ENCODE assay signal across 30 cellular contexts in the genomic region with DNA sequence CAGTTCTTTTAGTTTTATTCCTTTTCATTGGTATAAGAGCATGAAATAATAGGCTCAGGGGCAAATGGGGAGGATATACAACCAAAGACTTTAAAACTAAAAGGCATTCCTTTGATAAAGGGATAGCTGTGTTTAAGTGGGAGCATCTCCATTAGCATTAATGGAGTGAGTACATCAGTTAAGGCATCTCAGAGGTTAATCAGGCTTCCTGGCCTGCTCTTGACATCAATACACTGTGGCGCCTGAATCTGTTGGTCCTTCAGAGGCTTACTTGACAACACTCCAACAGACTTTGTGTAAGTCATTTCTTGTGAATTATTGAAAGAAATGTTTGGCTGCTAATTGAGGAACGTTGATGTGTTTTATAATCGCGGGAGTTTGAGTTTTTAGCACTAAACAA.
"Had no signal": no experiment of that assay in that cellular context is flagged by ENCODE, and none has a peak within 500 bp of the region (broad histone marks: within the 10 kb centered on the region; RNA-seq: fewer than 3 reads in every experiment).

No MANE protein-coding gene starts in this region.

- H3K9me3 ChIP-seq: adrenal gland, body of pancreas, gastroesophageal sphincter, left lung, lower lobe of right lung, mucosa of descending colon, neutrophil, sigmoid colon, stomach, tibial artery had no signal

- H3K4me1 ChIP-seq: adrenal gland, body of pancreas, gastroesophageal sphincter, left lung, lower lobe of right lung, sigmoid colon, stomach had no signal

- H3K36me3 ChIP-seq: adrenal gland, left lung, tibial artery, WERI-Rb-1 had no signal

- H3K27ac ChIP-seq: adrenal gland, body of pancreas, coronary artery, dorsolateral prefrontal cortex, gastroesophageal sphincter, left lung, lower lobe of right lung, neutrophil, sigmoid colon, stomach, tibial artery, WERI-Rb-1 had no signal

- FAIRE-seq: small intestine had no signal

- H3K27me3 ChIP-seq: adrenal gland, body of pancreas, dorsolateral prefrontal cortex, gastroesophageal sphincter, left lung, neutrophil, sigmoid colon, stomach, tibial artery had no signal

- H3K4me3 ChIP-seq: adrenal gland, body of pancreas, coronary artery, dorsolateral prefrontal cortex, gastroesophageal sphincter, left lung, lower lobe of right lung, mucosa of descending colon, sigmoid colon, stomach, tibial artery had no signal

- DNase-seq: activated CD4-positive, alpha-beta memory T cell treated with anti-CD3 and anti-CD28 coated beads for 36 hours; activated CD4-positive, alpha-beta T cell treated with anti-CD3 and anti-CD28 coated beads, Interleukin-2, amount 10 ng/mL, durations not matched to agents 24 days and 14 days; activated CD4-positive, CD25-positive, alpha-beta regulatory T cell treated with anti-CD3 and anti-CD28 coated beads, Interleukin-2, amount 50 U/mL, for 72 hours; activated CD8-positive, alpha-beta memory T cell treated with anti-CD3 and anti-CD28 coated beads, Interleukin-2, amount 50 U/mL, for 4 hours; activated effector memory CD4-positive, alpha-beta T cell treated with anti-CD3 and anti-CD28 coated beads, Interleukin-2, amount 50 U/mL, for 16 hours; activated naive CD4-positive, alpha-beta T cell treated with anti-CD3 and anti-CD28 coated beads for 36 hours; activated naive CD8-positive, alpha-beta T cell treated with anti-CD3 and anti-CD28 coated beads for 36 hours; activated T-cell treated with anti-CD3 and anti-CD28 coated beads, Interleukin-2, amount 50 U/mL, for 1 hour; adrenal gland; aorta; body of pancreas; dorsolateral prefrontal cortex; effector memory CD4-positive, alpha-beta T cell; erythroblast; head of caudate nucleus; left lung; lower lobe of right lung; mesenchymal stem cell; mucosa of descending colon; sigmoid colon; small intestine; stimulated activated naive B cell treated with anti-CD40 and anti-IgM and Interleukin-4, amounts not matched to agents 10 μg/mL and 1 μg/mL and 100 μg/mL, for 72 hours; stomach; T-helper 17 cell; T1000; tibial artery; WERI-Rb-1 had no signal

- ATAC-seq: body of pancreas; gastroesophageal sphincter; left lung; lower lobe of right lung; mucosa of descending colon; stimulated activated naive B cell treated with anti-CD40 and anti-IgM and Interleukin-4, amounts not matched to agents 10 μg/mL and 1 μg/mL and 100 μg/mL, for 72 hours; T-helper 17 cell had no signal
